In the genomic region with DNA sequence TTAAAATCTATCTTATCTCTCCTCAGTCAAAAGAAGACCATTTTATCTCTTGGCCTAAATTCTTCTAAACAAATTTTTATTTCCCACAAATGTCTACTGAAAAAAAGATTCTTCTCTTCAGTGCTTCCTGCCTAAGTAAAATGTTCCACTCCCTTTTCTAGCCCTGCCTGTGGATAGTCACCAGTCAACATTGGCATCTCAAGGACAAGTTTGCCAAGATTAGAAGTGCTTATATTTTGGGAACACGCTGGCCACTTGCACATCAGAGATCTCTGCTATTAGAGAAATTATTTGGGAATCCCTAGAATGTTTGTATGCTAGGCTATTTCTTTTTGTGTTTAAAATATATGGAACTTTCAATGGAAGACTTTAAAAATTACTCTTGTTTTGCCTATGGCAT, we compare ENCODE assay signal across 17 cellular contexts.
A peak's percentile ranks its signal among the peaks of the same experiment; 100 is the strongest.
DNase-seq lines count a peak whose midpoint lies in the region; ATAC-seq and TF ChIP-seq lines count a peak whose summit lies in the region.
"Had no signal": no experiment of that assay in that cellular context is flagged by ENCODE, and none has a peak within 500 bp of the region (broad histone marks: within the 10 kb centered on the region; RNA-seq: fewer than 3 reads in every experiment).

No MANE protein-coding gene starts in this region.

- ATAC-seq in Right ventricle myocardium inferior (peak; percentile 86), left cardiac atrium (peak; percentile 72 to 80), right cardiac atrium (peak; percentile 78 to 87), GM21390 (IDR thresholded peaks at IDR 0.05; ENCODE audit: unreplicated experiment) (no peak), HG03025 (IDR thresholded peaks at IDR 0.05; ENCODE audit: low FRiP score, unreplicated experiment) (no peak)
- ATAC-seq: A549, GM23338 had no signal

- no peaks in the 10 kb centered on the region for H3K36me3 Mint-ChIP-seq in CD14-positive monocyte
- H3K36me3 Mint-ChIP-seq: CD4-positive, alpha-beta memory T cell had no signal

- H3K27ac Mint-ChIP-seq in CD14-positive monocyte, result no peak overlapping the region
- H3K27ac Mint-ChIP-seq: CD4-positive, alpha-beta memory T cell; GM23338 had no signal

- WGBS in right cardiac atrium, result 60% methylated on average over 1 of the region's 1 CpG

- TF ChIP-seq CTCF in CD14-positive monocyte (IDR thresholded peaks at IDR 0.05), result no peak

- H3K4me3 Mint-ChIP-seq in CD14-positive monocyte, result no peak overlapping the region
- H3K4me3 Mint-ChIP-seq: CD4-positive, alpha-beta memory T cell; GM23338 had no signal

- no peaks in the 10 kb centered on the region for H3K4me1 Mint-ChIP-seq in CD14-positive monocyte
- H3K4me1 Mint-ChIP-seq: CD4-positive, alpha-beta memory T cell; GM23338 had no signal

- H3K4me3 ChIP-seq in right cardiac atrium (ENCODE audit: low read length), result no peak overlapping the region
- H3K4me3 ChIP-seq: A549, GM23338 had no signal

- H3K9me3 Mint-ChIP-seq in CD14-positive monocyte, result peaks cover 0 to 3% (median 0%) of the 10 kb centered on the region in 7 donors
- H3K9me3 Mint-ChIP-seq: GM23338 had no signal

- no peak for DNase-seq in Right ventricle myocardium inferior (ENCODE audit: missing footprints)
- DNase-seq in cardiac septum (ENCODE audit: low spot score), result no peak
- DNase-seq in left cardiac atrium, result no peak
- DNase-seq in right cardiac atrium, result no peak
- no peak for DNase-seq in CD14-positive monocyte (ENCODE audit: low spot score)
- DNase-seq: AML-193; Calu3; CD4-positive, alpha-beta memory T cell; DMS79 treated with DMSO at 0.1 percent for 48 hours; GF-D8 had no signal

- H3K9me3 ChIP-seq in right cardiac atrium (ENCODE audit: control insufficient read depth, low read length), result no peaks in the 10 kb centered on the region
- H3K9me3 ChIP-seq: A549 had no signal

- H3K4me1 ChIP-seq in right cardiac atrium (ENCODE audit: control insufficient read depth, insufficient read depth, low read length), result no peaks in the 10 kb centered on the region
- H3K4me1 ChIP-seq: A549 had no signal

- H3K27me3 Mint-ChIP-seq in CD14-positive monocyte (ENCODE audit: low read depth in 3 of 3), result no peaks in the 10 kb centered on the region
- H3K27me3 Mint-ChIP-seq: CD4-positive, alpha-beta memory T cell had no signal

- H3K27me3 ChIP-seq in right cardiac atrium (ENCODE audit: control insufficient read depth, insufficient read depth), result no peaks in the 10 kb centered on the region

- intact Hi-C loops in Right ventricle myocardium inferior (cut with DNase I) (loop anchor here (5.0 kb wide), 1 partner anchor 65 kb away; no protein-coding TSS in a partner anchor), cardiac septum (cut with DNase I) (no loop called here), left cardiac atrium (cut with DNase I) (no loop called here), right cardiac atrium (cut with DNase I) (no loop called here), CD14-positive monocyte (cut with micrococcal nuclease) (loop anchor here in 1 of 2 donors (10.0 kb wide), 1 partner anchor 48 kb away; no protein-coding TSS in a partner anchor)

- H3K27ac ChIP-seq in right cardiac atrium (ENCODE audit: low read length), result no peak overlapping the region
- H3K27ac ChIP-seq: 22Rv1, A549, C4-2B, HL-60 had no signal

Comparison
In these comparisons a context has a peak if more than half of its experiments do, and no peak if none do; other contexts are left out.
1. ATAC-seq: peak in Right ventricle myocardium inferior (single experiment), left cardiac atrium (2 of 2) and right cardiac atrium (2 of 2); none in GM21390 (single experiment) and HG03025 (single experiment).